ENCODE assay signal across 17 cellular contexts in the genomic region with DNA sequence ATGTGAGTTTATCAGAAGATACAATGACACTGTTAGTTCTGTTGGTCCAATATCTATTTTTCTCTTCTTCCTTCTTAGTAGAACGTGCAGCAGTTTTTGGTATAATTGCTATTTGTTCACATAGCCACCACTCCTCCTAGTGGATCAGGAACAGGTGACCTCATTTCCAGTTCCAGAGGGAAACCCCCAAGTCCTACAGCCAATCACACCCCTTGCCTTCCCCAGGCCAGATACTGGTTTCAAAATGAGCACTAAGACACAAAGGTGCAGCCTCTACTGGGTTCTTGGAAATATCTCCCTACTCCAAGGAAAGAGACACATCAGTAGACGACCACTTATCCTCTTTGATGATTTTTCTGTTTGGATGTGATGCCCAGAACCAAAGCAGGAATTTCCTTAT.
DNase-seq lines count a peak whose midpoint lies in the region; ATAC-seq and TF ChIP-seq lines count a peak whose summit lies in the region.
"Had no signal": no experiment of that assay in that cellular context is flagged by ENCODE, and none has a peak within 500 bp of the region (broad histone marks: within the 10 kb centered on the region; RNA-seq: fewer than 3 reads in every experiment).

No MANE protein-coding gene starts in this region.

- peaks cover 23% of the 10 kb centered on the region for H3K4me1 Mint-ChIP-seq in activated naive CD8-positive, alpha-beta T cell treated with anti-CD3 and anti-CD28 coated beads for 36 hours
- H3K4me1 Mint-ChIP-seq in activated naive CD8-positive, alpha-beta T cell treated with anti-CD3 and anti-CD28 coated beads, Interleukin-2, amount 50 U/mL, for 24 hours = peaks cover 18% of the 10 kb centered on the region
- peaks cover 12% of the 10 kb centered on the region for H3K4me1 Mint-ChIP-seq in activated CD4-positive, alpha-beta memory T cell treated with anti-CD3 and anti-CD28 coated beads, Interleukin-2, amount 10 ng/mL, durations not matched to agents 7 days and 5 days

- H3K36me3 ChIP-seq in OCI-LY3 (replicated peaks; ENCODE audit: low read depth, low read length) = peaks cover 89% of the 10 kb centered on the region
- peaks cover 0 to 3% of the 10 kb centered on the region in 2 experiments for H3K36me3 ChIP-seq in trophoblast cell (ENCODE audit: control insufficient read depth in 1 of 2, insufficient read depth in 2 of 2, low read length in 2 of 2)
- H3K36me3 ChIP-seq: MG63 had no signal

- H3K9ac ChIP-seq in OCI-LY3 (ENCODE audit: low read length) (no peak overlapping the region), trophoblast cell (ENCODE audit: low read length) (peak overlapping the region; percentile 47)

- H3K27ac ChIP-seq in OCI-LY3 (ENCODE audit: low read length) (peak overlapping the region; percentile 3; the same call in 1 of the 2 replicates), trophoblast cell (ENCODE audit: low read depth, low read length) (no peak overlapping the region)

- no peaks in the 10 kb centered on the region for H3K79me1 ChIP-seq in trophoblast cell (ENCODE audit: low read length)

- H2BK5ac ChIP-seq in trophoblast cell (ENCODE audit: low read depth, low read length, poor library complexity) = no peak overlapping the region

- H2AFZ ChIP-seq in OCI-LY3 (ENCODE audit: low read depth, low read length) = no peak overlapping the region
- H2AFZ ChIP-seq in trophoblast cell (ENCODE audit: insufficient read depth, low read length, poor library complexity) = no peak overlapping the region

- POLR2A ChIA-PET in activated CD4-positive, alpha-beta memory T cell treated with anti-CD3 and anti-CD28 coated beads, Interleukin-2, amount 10 ng/mL, durations not matched to agents 7 days and 5 days (lab: Charles Lee) = no interaction called here

- CTCF ChIA-PET in activated CD4-positive, alpha-beta memory T cell treated with anti-CD3 and anti-CD28 coated beads, Interleukin-2, amount 10 ng/mL, durations not matched to agents 7 days and 5 days (lab: Charles Lee) = no interaction called here

- H3K27me3 Mint-ChIP-seq in activated naive CD8-positive, alpha-beta T cell treated with anti-CD3 and anti-CD28 coated beads for 36 hours = no peaks in the 10 kb centered on the region
- H3K27me3 Mint-ChIP-seq in activated naive CD8-positive, alpha-beta T cell treated with anti-CD3 and anti-CD28 coated beads, Interleukin-2, amount 50 U/mL, for 24 hours = peaks cover 3% of the 10 kb centered on the region
- H3K27me3 Mint-ChIP-seq in activated CD4-positive, alpha-beta memory T cell treated with anti-CD3 and anti-CD28 coated beads, Interleukin-2, amount 10 ng/mL, durations not matched to agents 7 days and 5 days = peaks cover 7% of the 10 kb centered on the region

- peak overlapping the region; percentile 74 for H3K23ac ChIP-seq in trophoblast cell (ENCODE audit: low read length)

- H3K79me2 ChIP-seq in OCI-LY3 (ENCODE audit: low read length) (peaks cover 100% of the 10 kb centered on the region), trophoblast cell (ENCODE audit: control insufficient read depth, insufficient read depth, low read length, poor library complexity) (no peaks in the 10 kb centered on the region)

- peak overlapping the region; percentile 42 for H3K4ac ChIP-seq in trophoblast cell (ENCODE audit: low read depth, low read length)

- no peak for ATAC-seq in activated naive CD8-positive, alpha-beta T cell treated with anti-CD3 and anti-CD28 coated beads, Interleukin-2, amount 50 U/mL, for 24 hours
- peak; percentile 36 for ATAC-seq in GM18868 (IDR thresholded peaks at IDR 0.05; ENCODE audit: unreplicated experiment)
- no peak for ATAC-seq in GM18502 (IDR thresholded peaks at IDR 0.05; ENCODE audit: poor library complexity, unreplicated experiment)
- ATAC-seq: CD8-positive, alpha-beta T cell had no signal

- H4K91ac ChIP-seq in trophoblast cell (ENCODE audit: low read depth, low read length) = no peak overlapping the region

- H3K4me3 ChIP-seq in OCI-LY3 (ENCODE audit: low read length) = no peak overlapping the region
- H3K4me3 ChIP-seq in trophoblast cell (ENCODE audit: low read depth, low read length) = no peak overlapping the region
- H3K4me3 ChIP-seq: MG63 had no signal

- H3K9me3 ChIP-seq in OCI-LY3 (ENCODE audit: insufficient read depth, low read length) = no peaks in the 10 kb centered on the region
- no peaks in the 10 kb centered on the region for H3K9me3 ChIP-seq in trophoblast cell (ENCODE audit: insufficient read depth, low read depth, low read length)
- H3K9me3 ChIP-seq: MG63 had no signal

- no peak overlapping the region for H3K14ac ChIP-seq in trophoblast cell (ENCODE audit: low read length)

- peak overlapping the region; percentile 46 for H3K18ac ChIP-seq in trophoblast cell (ENCODE audit: low read length)

- H2BK120ac ChIP-seq in trophoblast cell (ENCODE audit: insufficient read depth, low read length, poor library complexity) = no peak overlapping the region

- no peak overlapping the region for H3K27ac Mint-ChIP-seq in activated naive CD8-positive, alpha-beta T cell treated with anti-CD3 and anti-CD28 coated beads for 36 hours
- no peak overlapping the region for H3K27ac Mint-ChIP-seq in activated naive CD8-positive, alpha-beta T cell treated with anti-CD3 and anti-CD28 coated beads, Interleukin-2, amount 50 U/mL, for 24 hours
- H3K27ac Mint-ChIP-seq in activated CD4-positive, alpha-beta memory T cell treated with anti-CD3 and anti-CD28 coated beads, Interleukin-2, amount 10 ng/mL, durations not matched to agents 7 days and 5 days = no peak overlapping the region
- H3K27ac Mint-ChIP-seq: CD8-positive, alpha-beta T cell had no signal

- H3K9me3 Mint-ChIP-seq in activated naive CD8-positive, alpha-beta T cell treated with anti-CD3 and anti-CD28 coated beads for 36 hours = no peaks in the 10 kb centered on the region
- H3K9me3 Mint-ChIP-seq in activated naive CD8-positive, alpha-beta T cell treated with anti-CD3 and anti-CD28 coated beads, Interleukin-2, amount 50 U/mL, for 24 hours = no peaks in the 10 kb centered on the region
- no peaks in the 10 kb centered on the region for H3K9me3 Mint-ChIP-seq in activated CD4-positive, alpha-beta memory T cell treated with anti-CD3 and anti-CD28 coated beads, Interleukin-2, amount 10 ng/mL, durations not matched to agents 7 days and 5 days
- H3K9me3 Mint-ChIP-seq: CD8-positive, alpha-beta T cell had no signal

- H3K27me3 ChIP-seq in OCI-LY3 (ENCODE audit: low read depth, low read length) (no peaks in the 10 kb centered on the region), trophoblast cell (ENCODE audit: insufficient read depth, low read length) (no peaks in the 10 kb centered on the region)
- H3K27me3 ChIP-seq: MG63 had no signal

- no peak for TF ChIP-seq CTCF in OCI-LY3 (IDR thresholded peaks at IDR 0.05; ENCODE audit: low read depth, low read length)

- H3K4me2 ChIP-seq in OCI-LY3 (ENCODE audit: low read length) (0 out of 2 replicates have a peak overlapping the region, but pooled peaks have one; percentile 1), trophoblast cell (ENCODE audit: low read length) (no peak overlapping the region)

- H2AK5ac ChIP-seq in trophoblast cell (ENCODE audit: low read length) = no peak overlapping the region

- H4K12ac ChIP-seq in trophoblast cell (ENCODE audit: low read depth, low read length) = no peak overlapping the region

- H4K8ac ChIP-seq in trophoblast cell (ENCODE audit: low read depth, low read length) = no peak overlapping the region

- DNase-seq in activated naive CD8-positive, alpha-beta T cell treated with anti-CD3 and anti-CD28 coated beads for 36 hours = peak; percentile 10
- no peak for DNase-seq in activated naive CD8-positive, alpha-beta T cell treated with anti-CD3 and anti-CD28 coated beads, Interleukin-2, amount 50 U/mL, for 24 hours
- DNase-seq in trophoblast cell (no peak), OCI-M2 (lab: John Stamatoyannopoulos, UW; ENCODE audit: unreplicated experiment) (no peak)
- no peak for DNase-seq in activated CD4-positive, alpha-beta memory T cell treated with anti-CD3 and anti-CD28 coated beads, Interleukin-2, amount 10 ng/mL, durations not matched to agents 7 days and 5 days
- DNase-seq: 8988T; AML-193; CD8-positive, alpha-beta T cell; DND-41; MG63; NCI-H1417; NCI-H1694 treated with DMSO at 0.1 percent for 48 hours; NCI-H446; NCI-H526 treated with DMSO at 0.1 percent for 48 hours had no signal

- peaks cover 61% of the 10 kb centered on the region for H3K4me1 ChIP-seq in OCI-LY3 (ENCODE audit: low read length)
- peaks cover 2 to 5% of the 10 kb centered on the region in 2 experiments for H3K4me1 ChIP-seq in trophoblast cell (ENCODE audit: control insufficient read depth in 1 of 2, insufficient read depth in 2 of 2, low read length in 2 of 2)

- no CpG with 5 or more reads among the region's 2 CpGs for WGBS in trophoblast cell (ENCODE audit: extremely low coverage, insufficient coverage, insufficient read length)

- H2BK12ac ChIP-seq in trophoblast cell (ENCODE audit: low read length) = no peak overlapping the region

- H3K4me3 Mint-ChIP-seq in activated naive CD8-positive, alpha-beta T cell treated with anti-CD3 and anti-CD28 coated beads for 36 hours = no peak overlapping the region
- H3K4me3 Mint-ChIP-seq in activated naive CD8-positive, alpha-beta T cell treated with anti-CD3 and anti-CD28 coated beads, Interleukin-2, amount 50 U/mL, for 24 hours = no peak overlapping the region
- H3K4me3 Mint-ChIP-seq in activated CD4-positive, alpha-beta memory T cell treated with anti-CD3 and anti-CD28 coated beads, Interleukin-2, amount 10 ng/mL, durations not matched to agents 7 days and 5 days = no peak overlapping the region
- H3K4me3 Mint-ChIP-seq: CD8-positive, alpha-beta T cell had no signal

- H3K36me3 Mint-ChIP-seq in activated naive CD8-positive, alpha-beta T cell treated with anti-CD3 and anti-CD28 coated beads for 36 hours = no peaks in the 10 kb centered on the region
- H3K36me3 Mint-ChIP-seq in activated naive CD8-positive, alpha-beta T cell treated with anti-CD3 and anti-CD28 coated beads, Interleukin-2, amount 50 U/mL, for 24 hours (ENCODE audit: low read depth) = no peaks in the 10 kb centered on the region
- no peaks in the 10 kb centered on the region for H3K36me3 Mint-ChIP-seq in activated CD4-positive, alpha-beta memory T cell treated with anti-CD3 and anti-CD28 coated beads, Interleukin-2, amount 10 ng/mL, durations not matched to agents 7 days and 5 days (ENCODE audit: low read depth)
- H3K36me3 Mint-ChIP-seq: CD8-positive, alpha-beta T cell had no signal

- H4K20me1 ChIP-seq in OCI-LY3 (ENCODE audit: insufficient read depth, low read length) = peaks cover 100% of the 10 kb centered on the region
